In the genomic region with DNA sequence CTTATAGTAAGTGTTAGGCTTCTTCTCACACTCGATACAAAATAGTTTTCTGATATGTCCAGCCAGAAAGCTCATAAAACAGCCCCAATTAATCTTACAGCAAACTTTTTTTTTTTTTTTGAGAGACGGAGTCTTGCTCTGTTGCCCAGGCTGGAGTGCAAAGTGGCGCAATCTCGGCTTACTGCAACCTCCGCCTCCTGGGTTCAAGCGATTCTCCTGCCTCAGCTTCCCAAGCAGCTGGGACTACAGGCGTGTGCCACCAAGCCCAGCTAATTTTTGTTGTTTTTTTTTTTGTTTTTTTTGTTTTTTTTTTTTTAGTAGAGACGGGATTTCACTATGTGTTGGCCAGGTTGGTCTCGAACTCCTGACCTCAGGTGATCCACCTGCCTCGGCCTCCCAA, we compare ENCODE assay signal across 7 cellular contexts. TPM values are rescaled to one million over a fixed set of nuclear protein-coding genes. Genes with fewer than 3 reads are reported as not detected.
DNase-seq lines count a peak whose midpoint lies in the region; TF ChIP-seq lines count a peak whose summit lies in the region.
"Not testable (repeated sequence)": the region's sequence is repeated elsewhere in the genome, so short reads cannot be mapped to it uniquely, and the experiment has no call there.
"Had no signal": no experiment of that assay in that cellular context is flagged by ENCODE, and none has a peak within 500 bp of the region (broad histone marks: within the 10 kb centered on the region; RNA-seq: fewer than 3 reads in every experiment).

No MANE protein-coding gene starts in this region.

- not testable (repeated sequence) for H3K4me1 ChIP-seq in HEK293 (ENCODE audit: control insufficient read depth, insufficient read depth, low read length); sigmoid colon

- 95 to 96% methylated on average over 10 of the region's 10 CpGs for WGBS in sigmoid colon, 2 donors

- not testable (repeated sequence) for H3K27me3 ChIP-seq in sigmoid colon

- H3K36me3 ChIP-seq in HEK293 (ENCODE audit: control insufficient read depth in 2 of 2, insufficient read depth in 1 of 2, low read length in 2 of 2) = peaks cover 47 to 48% of the 10 kb centered on the region in 2 experiments
- peaks cover 0 to 47% (median 14%) of the 10 kb centered on the region in 4 donors for H3K36me3 ChIP-seq in sigmoid colon

- H3K4me3 ChIP-seq in HEK293 (ENCODE audit: low read depth, low read length); sigmoid colon: not testable (repeated sequence)

- TF ChIP-seq EP300 in sigmoid colon (IDR thresholded peaks at IDR 0.05) = not testable (repeated sequence)

- not testable (repeated sequence) for H3K27me3 Mint-ChIP-seq in Calu3 (ENCODE audit: unreplicated experiment); nephron (ENCODE audit: low read depth)

- not testable (repeated sequence) for H3K9me3 Mint-ChIP-seq in Calu3 (ENCODE audit: low read depth, unreplicated experiment); nephron

- H3K4me3 Mint-ChIP-seq in Calu3 (ENCODE audit: low read depth, unreplicated experiment); nephron: not testable (repeated sequence)

- DNase-seq in Calu3; RWPE1 (ENCODE audit: low spot score): not testable (repeated sequence)
- DNase-seq in sigmoid colon = peak; percentile 12

- not testable (repeated sequence) for TF ChIP-seq POLR2A in sigmoid colon (IDR thresholded peaks at IDR 0.05)

- intact Hi-C loops in Calu3 (cut with micrococcal nuclease; ENCODE audit: unreplicated experiment) = not testable (repeated sequence)
- intact Hi-C loops in sigmoid colon (cut with DNase I) = loop anchor here (10.0 kb wide), 1 partner anchor 102 kb away; a partner anchor contains a TSS

- H3K36me3 Mint-ChIP-seq in Calu3 (ENCODE audit: insufficient read depth, unreplicated experiment) (peaks cover 55% of the 10 kb centered on the region), nephron (ENCODE audit: low read depth) (peaks cover 32% of the 10 kb centered on the region)

- not testable (repeated sequence) for BruUV-seq in Calu3 (replicated peaks; lab: Mats Ljungman, UMichigan)

- not testable (repeated sequence) for H3K4me1 Mint-ChIP-seq in Calu3 (ENCODE audit: low read depth, unreplicated experiment)
- H3K4me1 Mint-ChIP-seq in nephron = peaks cover 18% of the 10 kb centered on the region

- H3K27ac Mint-ChIP-seq in Calu3 (ENCODE audit: unreplicated experiment) (peak overlapping the region; percentile 17), nephron (peak overlapping the region; percentile 22 to 38 (median 28))

- H3K27ac ChIP-seq in HEK293 (ENCODE audit: extremely low read depth, low read depth, low read length); sigmoid colon: not testable (repeated sequence)
- H3K27ac ChIP-seq in RWPE1 = peak overlapping the region; percentile 60

- CTCF ChIA-PET in Calu3 (lab: Charles Lee) (interaction anchor here (0.7 to 0.9 kb wide), 3 partner anchors 10 to 52 kb away, joined by 3 to 4 read pairs (median 4); no protein-coding TSS in a partner anchor), HEK293 (lab: Yijun Ruan, JAX) (interaction anchor here (0.6 to 10.4 kb wide), 6 partner anchors 18 to 281 kb away, joined by 3 to 197 read pairs (median 6); no protein-coding TSS in a partner anchor), RWPE1 (lab: Yijun Ruan, JAX) (interaction anchor here (0.7 to 1.3 kb wide), 2 partner anchors 17 to 51 kb away, joined by 4 to 7 read pairs; no protein-coding TSS in a partner anchor)

- TF ChIP-seq CTCF in Calu3 (IDR thresholded peaks at IDR 0.05; ENCODE audit: unreplicated experiment); HEK293 (tag by site-specific recombination; IDR thresholded peaks at IDR 0.05); RWPE1 (conservative IDR thresholded peaks at IDR 0.05; ENCODE audit: low read depth); nephron (IDR thresholded peaks at IDR 0.05; ENCODE audit: unreplicated experiment in 3 of 3); sigmoid colon (IDR thresholded peaks at IDR 0.05): not testable (repeated sequence)

- POLR2A ChIA-PET in HEK293 (lab: Yijun Ruan, JAX) = interaction anchor here (0.6 to 1.8 kb wide), 4 partner anchors 12 to 410 kb away, joined by 3 to 5 read pairs (median 4); a partner anchor contains a TSS
- POLR2A ChIA-PET in RWPE1 (lab: Yijun Ruan, JAX; ENCODE audit: low non-redundant PET) = not testable (repeated sequence)

- not testable (repeated sequence) for H3K9me3 ChIP-seq in HEK293 (ENCODE audit: control insufficient read depth, insufficient read depth, low read depth, low read length); sigmoid colon

TF ChIP-seq in HEK293, 187 proteins besides CTCF, POLR2A, EP300 and RAD21:
- peak; percentile 80 for TF ChIP-seq ZNF121 (tag by site-specific recombination; IDR thresholded peaks at IDR 0.05)
- TF ChIP-seq, protein P1, sequence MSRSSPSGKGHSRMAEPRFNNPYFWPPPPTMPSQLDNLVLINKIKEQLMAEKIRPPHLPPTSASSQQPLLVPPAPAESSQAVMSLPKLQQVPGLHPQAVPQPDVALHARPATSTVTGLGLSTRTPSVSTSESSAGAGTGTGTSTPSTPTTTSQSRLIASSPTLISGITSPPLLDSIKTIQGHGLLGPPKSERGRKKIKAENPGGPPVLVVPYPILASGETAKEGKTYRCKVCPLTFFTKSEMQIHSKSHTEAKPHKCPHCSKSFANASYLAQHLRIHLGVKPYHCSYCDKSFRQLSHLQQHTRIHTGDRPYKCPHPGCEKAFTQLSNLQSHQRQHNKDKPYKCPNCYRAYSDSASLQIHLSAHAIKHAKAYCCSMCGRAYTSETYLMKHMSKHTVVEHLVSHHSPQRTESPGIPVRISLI (tag by site-specific recombination; IDR thresholded peaks at IDR 0.05) = peak; percentile 83; the same call in 1 of the 2 replicates
TF ChIP-seq in HEK293: peak in this region for 2; not testable (repeated sequence) for 185.

RNA-seq across cellular contexts. Expression of a gene that starts 24.1 kb away (rescaled TPM):
- 111 and 126 TPM in 2 replicates for total RNA-seq in Calu3 (2022)
- total RNA-seq in sigmoid colon = 10 to 100 TPM; 29.1 to 37.4 (median 32.9) TPM
- polyA plus RNA-seq in sigmoid colon = 10 to 100 TPM; 26.8 to 36.1 (median 31.8) TPM

RNA-seq across cellular contexts. Expression of a gene that starts 29.0 kb away (rescaled TPM):
- total RNA-seq in Calu3 (2022) = 216 and 247 TPM in 2 replicates
- 100 to 1,000 TPM; 126 to 174 (median 141) TPM for total RNA-seq in sigmoid colon
- 100 to 1,000 TPM in 1 of 3 donors, 10 to 100 TPM in 2; 44.4 to 134 (median 61.5) TPM for polyA plus RNA-seq in sigmoid colon

RNA-seq across cellular contexts. Expression of a gene that starts 30.4 kb away (rescaled TPM):
- total RNA-seq in Calu3 (2022) = 29.4 and 37.1 TPM in 2 replicates
- total RNA-seq in sigmoid colon = 10 to 100 TPM in 3 of 4 donors, 1 to 10 TPM in 1; 10.0 to 19.3 (median 15.7) TPM
- polyA plus RNA-seq in sigmoid colon = 10 to 100 TPM; 22.2 to 27.8 (median 25.2) TPM

RNA-seq across cellular contexts. Expression of a gene that starts 39.6 kb away (rescaled TPM):
- total RNA-seq in Calu3 (2022) = 1.1 and 1.2 TPM in 2 replicates
- total RNA-seq in sigmoid colon = 10 to 100 TPM; 52.3 to 64.0 (median 58.9) TPM
- 10 to 100 TPM in 1 of 3 donors, 1 to 10 TPM in 2; 5.5 to 19.2 (median 6.9) TPM for polyA plus RNA-seq in sigmoid colon
- total RNA-seq: A673, G401 had no signal
